ENCODE assay signal across 1 cellular context in the genomic region with DNA sequence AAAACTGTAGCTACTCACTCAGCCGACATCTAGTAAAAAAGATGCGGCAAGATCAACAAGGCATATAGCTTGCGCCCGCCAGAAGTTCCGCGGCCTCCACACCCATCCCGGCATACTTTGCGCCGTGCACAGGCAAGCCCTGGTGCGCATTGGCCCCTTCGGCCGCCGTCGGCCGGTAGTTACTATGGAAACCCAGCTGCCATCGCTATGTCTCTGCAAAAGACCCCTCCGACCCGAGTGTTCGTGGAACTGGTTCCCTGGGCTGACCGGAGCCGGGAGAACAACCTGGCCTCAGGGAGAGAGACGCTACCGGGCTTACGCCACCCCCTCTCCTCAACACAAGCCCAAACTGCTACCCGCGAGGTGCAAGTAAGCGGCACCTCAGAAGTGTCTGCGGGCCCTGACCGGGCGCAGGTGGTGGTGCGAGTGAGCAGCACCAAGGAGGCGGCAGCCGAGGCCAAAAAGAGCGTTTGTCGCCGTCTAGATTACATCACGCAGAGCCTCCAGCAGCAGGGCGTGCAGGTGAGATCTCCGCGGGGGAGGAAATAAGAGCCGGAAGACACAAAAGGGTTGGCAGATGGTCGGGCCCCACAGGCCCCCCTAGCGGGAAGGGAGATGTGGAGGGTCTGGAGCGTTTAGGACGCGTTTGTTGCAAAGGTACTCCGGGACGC.
TF ChIP-seq lines count a peak whose summit lies in the region.

A gene with protein sequence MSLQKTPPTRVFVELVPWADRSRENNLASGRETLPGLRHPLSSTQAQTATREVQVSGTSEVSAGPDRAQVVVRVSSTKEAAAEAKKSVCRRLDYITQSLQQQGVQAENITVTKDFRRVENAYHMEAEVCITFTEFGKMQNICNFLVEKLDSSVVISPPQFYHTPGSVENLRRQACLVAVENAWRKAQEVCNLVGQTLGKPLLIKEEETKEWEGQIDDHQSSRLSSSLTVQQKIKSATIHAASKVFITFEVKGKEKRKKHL (plus strand): TSS at position 182 of the 671 bp plus-strand sequence. CDS start 26 bp downstream, at position 208.

TF ChIP-seq in HCT116, 20 proteins besides CTCF, POLR2A, EP300 and RAD21 (continued from another document):
- TF ChIP-seq CBX3 (IDR thresholded peaks at IDR 0.05; ENCODE audit: low read depth) (0 out of 2 replicates have a peak, but pooled peaks have one; percentile 75), EGR1 (IDR thresholded peaks at IDR 0.05; ENCODE audit: low read depth) (peak; percentile 45; the same call in 1 of the 2 replicates), ELF1 (IDR thresholded peaks at IDR 0.05; ENCODE audit: borderline replicate concordance, low read depth) (no peak; the same call in 1 of the 2 replicates), SRF (IDR thresholded peaks at IDR 0.05; ENCODE audit: low read depth) (no peak), REST (IDR thresholded peaks at IDR 0.05; ENCODE audit: low read depth) (no peak), EZH2phosphoT487 (IDR thresholded peaks at IDR 0.05; ENCODE audit: borderline replicate concordance) (no peak)
